1 cellular context compared by ENCODE assay signal in the genomic region with DNA sequence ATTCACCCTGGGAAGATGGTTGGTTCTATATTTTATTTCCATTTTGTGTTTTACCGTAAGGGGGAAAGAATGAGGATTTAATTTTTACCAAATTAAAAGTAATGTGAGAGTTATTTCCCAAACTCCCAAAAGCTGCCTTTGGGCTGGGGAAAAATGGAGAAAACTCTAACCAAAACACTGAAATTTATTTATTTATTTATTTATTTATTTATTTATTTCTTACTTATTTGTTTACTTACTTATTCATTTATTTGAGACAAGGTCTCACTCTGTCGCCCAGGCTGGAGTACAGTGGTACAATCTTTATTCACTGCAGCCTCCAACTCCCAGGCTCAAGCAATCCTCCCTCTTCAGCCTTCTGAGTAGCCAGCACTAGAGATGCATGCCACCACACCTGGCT.
TF ChIP-seq lines count a peak whose summit lies in the region.

No MANE protein-coding gene starts in this region.

TF ChIP-seq in HEK293, 187 proteins besides CTCF, POLR2A, EP300 and RAD21 (continued from another document):
- no peak for TF ChIP-seq REPIN1 (tag by site-specific recombination; IDR thresholded peaks at IDR 0.05; ENCODE audit: low read depth)
- no peak for TF ChIP-seq GLIS1 (tag by site-specific recombination; IDR thresholded peaks at IDR 0.05)
- peak; percentile 82 for TF ChIP-seq ZNF510 (tag by site-specific recombination; IDR thresholded peaks at IDR 0.05; ENCODE audit: insufficient replicate concordance)
- TF ChIP-seq OSR2 (tag by site-specific recombination; IDR thresholded peaks at IDR 0.05): no peak; the same call in 1 of the 2 replicates
- TF ChIP-seq, protein P1, sequence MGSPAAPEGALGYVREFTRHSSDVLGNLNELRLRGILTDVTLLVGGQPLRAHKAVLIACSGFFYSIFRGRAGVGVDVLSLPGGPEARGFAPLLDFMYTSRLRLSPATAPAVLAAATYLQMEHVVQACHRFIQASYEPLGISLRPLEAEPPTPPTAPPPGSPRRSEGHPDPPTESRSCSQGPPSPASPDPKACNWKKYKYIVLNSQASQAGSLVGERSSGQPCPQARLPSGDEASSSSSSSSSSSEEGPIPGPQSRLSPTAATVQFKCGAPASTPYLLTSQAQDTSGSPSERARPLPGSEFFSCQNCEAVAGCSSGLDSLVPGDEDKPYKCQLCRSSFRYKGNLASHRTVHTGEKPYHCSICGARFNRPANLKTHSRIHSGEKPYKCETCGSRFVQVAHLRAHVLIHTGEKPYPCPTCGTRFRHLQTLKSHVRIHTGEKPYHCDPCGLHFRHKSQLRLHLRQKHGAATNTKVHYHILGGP (tag by site-specific recombination; IDR thresholded peaks at IDR 0.05): no peak
- TF ChIP-seq ZSCAN30 (tag by site-specific recombination; IDR thresholded peaks at IDR 0.05): no peak
- TF ChIP-seq, protein P2, sequence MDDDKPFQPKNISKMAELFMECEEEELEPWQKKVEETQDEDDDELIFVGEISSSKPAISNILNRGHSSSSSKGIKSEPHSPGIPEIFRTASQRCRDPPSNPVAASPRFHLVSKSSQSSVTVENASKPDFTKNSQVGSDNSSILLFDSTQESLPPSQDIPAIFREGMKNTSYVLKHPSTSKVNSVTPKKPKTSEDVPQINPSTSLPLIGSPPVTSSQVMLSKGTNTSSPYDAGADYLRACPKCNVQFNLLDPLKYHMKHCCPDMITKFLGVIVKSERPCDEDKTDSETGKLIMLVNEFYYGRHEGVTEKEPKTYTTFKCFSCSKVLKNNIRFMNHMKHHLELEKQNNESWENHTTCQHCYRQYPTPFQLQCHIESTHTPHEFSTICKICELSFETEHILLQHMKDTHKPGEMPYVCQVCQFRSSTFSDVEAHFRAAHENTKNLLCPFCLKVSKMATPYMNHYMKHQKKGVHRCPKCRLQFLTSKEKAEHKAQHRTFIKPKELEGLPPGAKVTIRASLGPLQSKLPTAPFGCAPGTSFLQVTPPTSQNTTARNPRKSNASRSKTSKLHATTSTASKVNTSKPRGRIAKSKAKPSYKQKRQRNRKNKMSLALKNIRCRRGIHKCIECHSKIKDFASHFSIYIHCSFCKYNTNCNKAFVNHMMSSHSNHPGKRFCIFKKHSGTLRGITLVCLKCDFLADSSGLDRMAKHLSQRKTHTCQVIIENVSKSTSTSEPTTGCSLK (tag by site-specific recombination; IDR thresholded peaks at IDR 0.05): no peak
- no peak for TF ChIP-seq ZNF132 (tag by site-specific recombination; IDR thresholded peaks at IDR 0.05; ENCODE audit: borderline replicate concordance)
- no peak for TF ChIP-seq ZNF10 (tag by site-specific recombination; IDR thresholded peaks at IDR 0.05)
- TF ChIP-seq ZBTB48 (tag by site-specific recombination; IDR thresholded peaks at IDR 0.05): no peak
- no peak for TF ChIP-seq ZNF530 (tag by site-specific recombination; IDR thresholded peaks at IDR 0.05; ENCODE audit: low read depth)
- TF ChIP-seq ZNF600 (tag by site-specific recombination; IDR thresholded peaks at IDR 0.05): no peak
- TF ChIP-seq ZNF169 (tag by site-specific recombination; IDR thresholded peaks at IDR 0.05): no peak
- peak; percentile 64; the same call in 1 of the 2 replicates for TF ChIP-seq ZNF501 (tag by site-specific recombination; IDR thresholded peaks at IDR 0.05)
- no peak for TF ChIP-seq SP2 (tag by site-specific recombination; IDR thresholded peaks at IDR 0.05)
- TF ChIP-seq HOXD13 (CRISPR knock-in tag; IDR thresholded peaks at IDR 0.05; ENCODE audit: borderline replicate concordance): no peak
- TF ChIP-seq ZNF701 (tag by site-specific recombination; IDR thresholded peaks at IDR 0.05): no peak
- no peak for TF ChIP-seq IKZF3 (tag by site-specific recombination; IDR thresholded peaks at IDR 0.05)
- TF ChIP-seq ZNF416 (tag by site-specific recombination; IDR thresholded peaks at IDR 0.05): no peak
- TF ChIP-seq ZNF274 (IDR thresholded peaks at IDR 0.05; ENCODE audit: low read length): no peak
- no peak for TF ChIP-seq ZNF274 (tag by site-specific recombination; IDR thresholded peaks at IDR 0.05; ENCODE audit: borderline replicate concordance)
- TF ChIP-seq ZNF624 (tag by site-specific recombination; IDR thresholded peaks at IDR 0.05): no peak
TF ChIP-seq in HEK293: peak in this region for 33.
